Comparison of ENCODE assay signal across 11 cellular contexts in genomic region chr1:101253976-101254660, GRCh38. TPM values are rescaled to one million over a fixed set of nuclear protein-coding genes. Genes with fewer than 3 reads are reported as not detected.
DNase-seq lines count a peak whose midpoint lies in the region; ATAC-seq, FAIRE-seq and TF ChIP-seq lines count a peak whose summit lies in the region.
"Had no signal": no experiment of that assay in that cellular context is flagged by ENCODE, and none has a peak within 500 bp of the region (broad histone marks: within the 10 kb centered on the region; RNA-seq: fewer than 3 reads in every experiment).

No MANE protein-coding gene starts in this region.

- FAIRE-seq in H54 (lab: Jason Lieb, UNC) (peak; percentile 82), GM12892 (lab: Jason Lieb, UNC) (no peak)

- H3K4me3 ChIP-seq in heart right ventricle: no peak overlapping the region
- H3K4me3 ChIP-seq: SJCRH30 had no signal

- DNase-seq in AG20443 (ENCODE audit: low spot score): peak; percentile 61
- no peak for DNase-seq in H54 (ENCODE audit: insufficient read length, low spot score)
- peak; percentile 57 for DNase-seq in iris pigment epithelial cell (ENCODE audit: low read depth)
- DNase-seq in superior temporal gyrus (ENCODE audit: extremely low spot score): no peak
- no peak for DNase-seq in GM12892 (ENCODE audit: insufficient read length)
- no peak for DNase-seq in T-helper 1 cell
- DNase-seq in heart right ventricle: no peak
- DNase-seq: NCI-H1105 treated with DMSO at 0.1 percent for 48 hours, retina had no signal

- H3K27ac ChIP-seq in heart right ventricle: no peak overlapping the region
- H3K27ac ChIP-seq: SJCRH30 had no signal

- peaks cover 0 to 26% (median 0%) of the 10 kb centered on the region in 9 donors for H3K4me1 ChIP-seq in heart right ventricle
- H3K4me1 ChIP-seq: SJCRH30 had no signal

- TF ChIP-seq POLR2A in H54 (IDR thresholded peaks at IDR 0.05; ENCODE audit: low read depth, low read length): no peak
- no peak for TF ChIP-seq POLR2A in GM12892 (IDR thresholded peaks at IDR 0.05; ENCODE audit: low read depth, low read length)

- no peaks in the 10 kb centered on the region for H3K9me3 ChIP-seq in heart right ventricle
- H3K9me3 ChIP-seq: SJCRH30 had no signal

- ATAC-seq in SK-N-SH treated with all-trans-retinoic acid at 6 μM for 48 hours: peak; percentile 74
- ATAC-seq in heart right ventricle: no peak

- no peaks in the 10 kb centered on the region for H3K36me3 ChIP-seq in heart right ventricle
- H3K36me3 ChIP-seq: SJCRH30 had no signal

- no peak for TF ChIP-seq CTCF in heart right ventricle (IDR thresholded peaks at IDR 0.05)

- H3K27me3 ChIP-seq in heart right ventricle: no peaks in the 10 kb centered on the region
- H3K27me3 ChIP-seq: SJCRH30 had no signal

- intact Hi-C loops in heart right ventricle (cut with DNase I): no loop called here

- WGBS in heart right ventricle, 2 donors: 75 to 77% methylated on average over 9 of the region's 9 CpGs

TF ChIP-seq in SK-N-SH treated with all-trans-retinoic acid at 6 μM for 48 hours, 23 proteins besides CTCF, POLR2A, EP300 and RAD21:
- TF ChIP-seq ARNTL (CRISPR knock-in tag; IDR thresholded peaks at IDR 0.05; ENCODE audit: borderline replicate concordance, low read depth): no peak
- peak; percentile 31; the same call in 1 of the 2 replicates for TF ChIP-seq ISL1 (CRISPR knock-in tag; IDR thresholded peaks at IDR 0.05)
TF ChIP-seq in SK-N-SH treated with all-trans-retinoic acid at 6 μM for 48 hours: peak in this region for 1.

RNA-seq across cellular contexts. Expression of gene S1PR1, which starts 17.3 kb away (rescaled TPM):
- polyA plus RNA-seq in GM12892 (2012; ENCODE audit: missing spikeins): 20.1 TPM
- 10 to 100 TPM; 37.4 to 82.2 (median 55.2) TPM for total RNA-seq in heart right ventricle
- 10 to 100 TPM; 50.3 to 51.2 TPM for polyA plus RNA-seq in heart right ventricle

Comparison
In these comparisons a context has a peak if more than half of its experiments do, and no peak if none do; other contexts are left out.
1. DNase-seq: peak in AG20443 (single experiment) and iris pigment epithelial cell (single experiment); none in H54 (single experiment), superior temporal gyrus (single experiment), GM12892 (single experiment), T-helper 1 cell (0 of 5) and heart right ventricle (0 of 2).